In the genomic region with DNA sequence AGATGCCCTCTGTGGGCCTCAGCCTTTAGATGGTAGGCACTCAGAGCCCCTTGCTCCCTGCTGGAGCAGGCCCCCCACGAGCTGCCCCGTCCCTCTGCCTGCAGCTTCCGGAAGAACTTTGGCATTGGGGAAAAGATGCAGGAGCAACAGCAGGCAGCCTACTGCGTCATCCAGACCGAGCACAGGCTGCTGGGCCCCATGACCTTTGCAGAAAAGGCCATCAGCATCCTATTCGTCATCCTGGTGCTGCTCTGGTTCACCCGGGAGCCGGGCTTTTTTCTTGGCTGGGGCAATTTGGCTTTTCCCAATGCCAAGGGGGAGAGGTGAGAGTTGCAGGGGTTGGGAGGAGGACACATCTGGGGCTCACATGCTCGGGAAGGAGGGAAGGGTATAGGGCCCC, we compare ENCODE assay signal across 31 cellular contexts. TPM values are rescaled to one million over a fixed set of nuclear protein-coding genes. Genes with fewer than 3 reads are reported as not detected.
DNase-seq lines count a peak whose midpoint lies in the region; ATAC-seq, FAIRE-seq and TF ChIP-seq lines count a peak whose summit lies in the region.
"Had no signal": no experiment of that assay in that cellular context is flagged by ENCODE, and none has a peak within 500 bp of the region (broad histone marks: within the 10 kb centered on the region; RNA-seq: fewer than 3 reads in every experiment).

No MANE protein-coding gene starts in this region.

- no peak overlapping the region for H3K27ac ChIP-seq in AG04450 (ENCODE audit: low read depth, low read length)
- H3K27ac ChIP-seq: esophagus muscularis mucosa, left lung, stomach, transverse colon had no signal

- ATAC-seq in stimulated activated naive B cell treated with anti-CD40 and anti-IgM and Interleukin-4, amounts not matched to agents 10 μg/mL and 1 μg/mL and 100 μg/mL, for 72 hours (replicated peaks): no peak
- no peak for ATAC-seq in GM21381 (IDR thresholded peaks at IDR 0.05; ENCODE audit: unreplicated experiment)
- no peak for ATAC-seq in naive thymus-derived CD8-positive, alpha-beta T cell
- ATAC-seq: activated CD8-positive, alpha-beta memory T cell treated with anti-CD3 and anti-CD28 coated beads, Interleukin-2, amount 10 ng/mL, durations not matched to agents 7 days and 5 days; left lung; natural killer cell; sciatic nerve had no signal

- FAIRE-seq in H54 (lab: Jason Lieb, UNC): no peak

- H3K4me1 Mint-ChIP-seq in stimulated activated naive B cell treated with anti-CD40 and anti-IgM and Interleukin-4, amounts not matched to agents 10 μg/mL and 1 μg/mL and 100 μg/mL, for 72 hours: peaks cover 10 to 28% of the 10 kb centered on the region in 2 donors
- H3K4me1 Mint-ChIP-seq in naive thymus-derived CD8-positive, alpha-beta T cell: no peaks in the 10 kb centered on the region
- H3K4me1 Mint-ChIP-seq: activated CD4-positive, alpha-beta T cell treated with anti-CD3 and anti-CD28 coated beads, Interleukin-2, amount 10 ng/mL, durations not matched to agents 7 days and 5 days; activated CD8-positive, alpha-beta memory T cell treated with anti-CD3 and anti-CD28 coated beads, Interleukin-2, amount 10 ng/mL, durations not matched to agents 7 days and 5 days; activated naive CD4-positive, alpha-beta T cell treated with anti-CD3 and anti-CD28 coated beads, Interleukin-2, amount 10 ng/mL, durations not matched to agents 7 days and 5 days; natural killer cell had no signal

- POLR2A ChIA-PET in AG04450 (lab: Yijun Ruan, JAX): interaction anchor here (0.5 kb wide), 1 partner anchor 74 kb away, joined by 5 read pairs; no protein-coding TSS in a partner anchor
- POLR2A ChIA-PET in naive thymus-derived CD8-positive, alpha-beta T cell (lab: Charles Lee): interaction anchor here (0.6 to 1.2 kb wide), 2 partner anchors 119 to 151 kb away, joined by 3 read pairs; partner anchors contain the start of gene BLTP2

- CTCF ChIA-PET in AG04450 (lab: Charles Lee): interaction anchor here (1.1 to 8.1 kb wide), 7 partner anchors 10 to 119 kb away, joined by 4 to 70 read pairs (median 13); no protein-coding TSS in a partner anchor

- no peaks in the 10 kb centered on the region for H3K9me3 Mint-ChIP-seq in stimulated activated naive B cell treated with anti-CD40 and anti-IgM and Interleukin-4, amounts not matched to agents 10 μg/mL and 1 μg/mL and 100 μg/mL, for 72 hours
- no peaks in the 10 kb centered on the region for H3K9me3 Mint-ChIP-seq in naive thymus-derived CD8-positive, alpha-beta T cell
- H3K9me3 Mint-ChIP-seq: activated CD4-positive, alpha-beta T cell treated with anti-CD3 and anti-CD28 coated beads, Interleukin-2, amount 10 ng/mL, durations not matched to agents 7 days and 5 days; activated naive CD4-positive, alpha-beta T cell treated with anti-CD3 and anti-CD28 coated beads, Interleukin-2, amount 10 ng/mL, durations not matched to agents 7 days and 5 days; activated T-helper 1 cell treated with anti-CD3 and anti-CD28 coated beads, Interleukin-12 subunit alpha, Interleukin-12 subunit beta, Interleukin-2, Interleukin-4 antibody, amounts not matched to agents 30 ng/mL and 10 ng/mL and 1 ng/mL, durations not matched to agents 14 hours and 24 hours and 36 hours; IgD-negative memory B cell; mesothelial cell of epicardium; natural killer cell; T-helper 2 cell treated with Interferon-gamma antibody and Interleukin-4, amounts not matched to agents 5 μg/mL and 100 μg/mL, for 36 hours had no signal

- no peak for TF ChIP-seq POLR2A in H54 (IDR thresholded peaks at IDR 0.05; ENCODE audit: low read depth, low read length)

- DNase-seq in AG04450 (ENCODE audit: low read depth, low spot score) (peak; percentile 21), H54 (ENCODE audit: insufficient read length, low spot score) (peak; percentile 57), cardiac fibroblast (ENCODE audit: low read depth in 2 of 2) (peak; percentile 25 to 72), left kidney (ENCODE audit: low read depth, low spot score) (peak; percentile 59), NCI-H1436 treated with DMSO at 0.1 percent for 48 hours (lab: John Stamatoyannopoulos, UW) (no peak)
- DNase-seq in stimulated activated naive B cell treated with anti-CD40 and anti-IgM and Interleukin-4, amounts not matched to agents 10 μg/mL and 1 μg/mL and 100 μg/mL, for 72 hours: no peak
- no peak for DNase-seq in naive thymus-derived CD8-positive, alpha-beta T cell
- DNase-seq: 8988T; activated CD4-positive, alpha-beta T cell treated with anti-CD3 and anti-CD28 coated beads, Interleukin-2, amount 10 ng/mL, durations not matched to agents 7 days and 5 days; activated CD8-positive, alpha-beta memory T cell treated with anti-CD3 and anti-CD28 coated beads, Interleukin-2, amount 10 ng/mL, durations not matched to agents 7 days and 5 days; activated naive CD4-positive, alpha-beta T cell treated with anti-CD3 and anti-CD28 coated beads, Interleukin-2, amount 10 ng/mL, durations not matched to agents 7 days and 5 days; amygdala; cortex of kidney; left lung; natural killer cell; NCI-H1105 treated with DMSO at 0.1 percent for 48 hours; NCI-H446; NCI-H82; posterior cingulate gyrus; stomach; transverse colon had no signal

- TF ChIP-seq CTCF in AG04450 (IDR thresholded peaks at IDR 0.05; ENCODE audit: low read depth, low read length) (no peak), cardiac fibroblast (IDR thresholded peaks at IDR 0.05; ENCODE audit: low read depth, low read length) (no peak)

- no peak overlapping the region for H3K27ac Mint-ChIP-seq in stimulated activated naive B cell treated with anti-CD40 and anti-IgM and Interleukin-4, amounts not matched to agents 10 μg/mL and 1 μg/mL and 100 μg/mL, for 72 hours
- H3K27ac Mint-ChIP-seq in naive thymus-derived CD8-positive, alpha-beta T cell: no peak overlapping the region
- H3K27ac Mint-ChIP-seq: activated CD4-positive, alpha-beta T cell treated with anti-CD3 and anti-CD28 coated beads, Interleukin-2, amount 10 ng/mL, durations not matched to agents 7 days and 5 days; activated CD8-positive, alpha-beta memory T cell treated with anti-CD3 and anti-CD28 coated beads, Interleukin-2, amount 10 ng/mL, durations not matched to agents 7 days and 5 days; activated naive CD4-positive, alpha-beta T cell treated with anti-CD3 and anti-CD28 coated beads, Interleukin-2, amount 10 ng/mL, durations not matched to agents 7 days and 5 days; activated T-helper 1 cell treated with anti-CD3 and anti-CD28 coated beads, Interleukin-12 subunit alpha, Interleukin-12 subunit beta, Interleukin-2, Interleukin-4 antibody, amounts not matched to agents 30 ng/mL and 10 ng/mL and 1 ng/mL, durations not matched to agents 14 hours and 24 hours and 36 hours; mesothelial cell of epicardium; natural killer cell; T-helper 2 cell treated with Interferon-gamma antibody and Interleukin-4, amounts not matched to agents 5 μg/mL and 100 μg/mL, for 36 hours had no signal

- peaks cover 3 to 16% of the 10 kb centered on the region in 2 donors for H3K27me3 Mint-ChIP-seq in stimulated activated naive B cell treated with anti-CD40 and anti-IgM and Interleukin-4, amounts not matched to agents 10 μg/mL and 1 μg/mL and 100 μg/mL, for 72 hours
- H3K27me3 Mint-ChIP-seq in naive thymus-derived CD8-positive, alpha-beta T cell: peaks cover 0 to 9% (median 0%) of the 10 kb centered on the region in 5 donors
- H3K27me3 Mint-ChIP-seq: activated CD4-positive, alpha-beta T cell treated with anti-CD3 and anti-CD28 coated beads, Interleukin-2, amount 10 ng/mL, durations not matched to agents 7 days and 5 days had no signal

- no peak overlapping the region for H3K4me3 Mint-ChIP-seq in stimulated activated naive B cell treated with anti-CD40 and anti-IgM and Interleukin-4, amounts not matched to agents 10 μg/mL and 1 μg/mL and 100 μg/mL, for 72 hours
- H3K4me3 Mint-ChIP-seq in naive thymus-derived CD8-positive, alpha-beta T cell: no peak overlapping the region
- H3K4me3 Mint-ChIP-seq: activated CD4-positive, alpha-beta T cell treated with anti-CD3 and anti-CD28 coated beads, Interleukin-2, amount 10 ng/mL, durations not matched to agents 7 days and 5 days; activated CD8-positive, alpha-beta memory T cell treated with anti-CD3 and anti-CD28 coated beads, Interleukin-2, amount 10 ng/mL, durations not matched to agents 7 days and 5 days; activated naive CD4-positive, alpha-beta T cell treated with anti-CD3 and anti-CD28 coated beads, Interleukin-2, amount 10 ng/mL, durations not matched to agents 7 days and 5 days; activated T-helper 1 cell treated with anti-CD3 and anti-CD28 coated beads, Interleukin-12 subunit alpha, Interleukin-12 subunit beta, Interleukin-2, Interleukin-4 antibody, amounts not matched to agents 30 ng/mL and 10 ng/mL and 1 ng/mL, durations not matched to agents 14 hours and 24 hours and 36 hours; IgD-negative memory B cell; mesothelial cell of epicardium; natural killer cell; T-helper 2 cell treated with Interferon-gamma antibody and Interleukin-4, amounts not matched to agents 5 μg/mL and 100 μg/mL, for 36 hours had no signal

- H3K4me3 ChIP-seq in AG04450 (ENCODE audit: low read depth, low read length): no peak overlapping the region
- no peak overlapping the region for H3K4me3 ChIP-seq in cardiac fibroblast (replicated peaks in 1 of 2; ENCODE audit: low read depth in 2 of 2, low read length in 2 of 2)
- H3K4me3 ChIP-seq: esophagus muscularis mucosa, HAP-1, left lung, stomach, transverse colon had no signal

- H3K36me3 Mint-ChIP-seq in stimulated activated naive B cell treated with anti-CD40 and anti-IgM and Interleukin-4, amounts not matched to agents 10 μg/mL and 1 μg/mL and 100 μg/mL, for 72 hours: no peaks in the 10 kb centered on the region
- no peaks in the 10 kb centered on the region for H3K36me3 Mint-ChIP-seq in naive thymus-derived CD8-positive, alpha-beta T cell
- H3K36me3 Mint-ChIP-seq: activated CD8-positive, alpha-beta memory T cell treated with anti-CD3 and anti-CD28 coated beads, Interleukin-2, amount 10 ng/mL, durations not matched to agents 7 days and 5 days; activated naive CD4-positive, alpha-beta T cell treated with anti-CD3 and anti-CD28 coated beads, Interleukin-2, amount 10 ng/mL, durations not matched to agents 7 days and 5 days; IgD-negative memory B cell; mesothelial cell of epicardium; natural killer cell had no signal

- H3K27me3 ChIP-seq in AG04450 (ENCODE audit: control insufficient read depth, insufficient read depth, low read length): peaks cover 13% of the 10 kb centered on the region
- H3K27me3 ChIP-seq: transverse colon had no signal

- no peaks in the 10 kb centered on the region; the same call in 1 of the 2 replicates for H3K9me3 ChIP-seq in AG04450 (ENCODE audit: control insufficient read depth, insufficient read depth, low read length)
- H3K9me3 ChIP-seq: esophagus muscularis mucosa, HAP-1, left lung, stomach, transverse colon had no signal

RNA-seq across cellular contexts. Expression of gene FOXN1, which starts 12.7 kb away (rescaled TPM):
- polyA plus RNA-seq in AG04450 (2011; rRNA removed): not detected in 2 replicates
- not detected in 2 replicates for polyA minus RNA-seq in AG04450 (2011; rRNA and poly(A)+ RNA removed)
- total RNA-seq in naive thymus-derived CD8-positive, alpha-beta T cell: not detected
- not detected for polyA plus RNA-seq in naive thymus-derived CD8-positive, alpha-beta T cell
- total RNA-seq: activated CD4-positive, alpha-beta T cell treated with anti-CD3 and anti-CD28 coated beads, Interleukin-2, amount 10 ng/mL, durations not matched to agents 7 days and 5 days; activated CD8-positive, alpha-beta memory T cell treated with anti-CD3 and anti-CD28 coated beads, Interleukin-2, amount 10 ng/mL, durations not matched to agents 7 days and 5 days; activated T-helper 1 cell treated with anti-CD3 and anti-CD28 coated beads, Interleukin-12 subunit alpha, Interleukin-12 subunit beta, Interleukin-2, Interleukin-4 antibody, amounts not matched to agents 30 ng/mL and 10 ng/mL and 1 ng/mL, durations not matched to agents 14 hours and 24 hours and 36 hours; bronchial epithelial cell; esophagus muscularis mucosa; natural killer cell; sciatic nerve had no signal
- polyA plus RNA-seq: BJ, IgD-negative memory B cell had no signal

RNA-seq across cellular contexts. Expression of gene SLC13A2, which starts 20.0 kb away (rescaled TPM):
- polyA plus RNA-seq in AG04450 (2011; rRNA removed): not detected in 2 replicates
- not detected in 2 replicates for polyA minus RNA-seq in AG04450 (2011; rRNA and poly(A)+ RNA removed)
- not detected for total RNA-seq in naive thymus-derived CD8-positive, alpha-beta T cell
- not detected for polyA plus RNA-seq in naive thymus-derived CD8-positive, alpha-beta T cell
- total RNA-seq: activated CD4-positive, alpha-beta T cell treated with anti-CD3 and anti-CD28 coated beads, Interleukin-2, amount 10 ng/mL, durations not matched to agents 7 days and 5 days; activated CD8-positive, alpha-beta memory T cell treated with anti-CD3 and anti-CD28 coated beads, Interleukin-2, amount 10 ng/mL, durations not matched to agents 7 days and 5 days; activated T-helper 1 cell treated with anti-CD3 and anti-CD28 coated beads, Interleukin-12 subunit alpha, Interleukin-12 subunit beta, Interleukin-2, Interleukin-4 antibody, amounts not matched to agents 30 ng/mL and 10 ng/mL and 1 ng/mL, durations not matched to agents 14 hours and 24 hours and 36 hours; bronchial epithelial cell; esophagus muscularis mucosa; left lung; mesothelial cell of epicardium; natural killer cell; sciatic nerve had no signal
- polyA plus RNA-seq: BJ, IgD-negative memory B cell had no signal

RNA-seq across cellular contexts. Expression of gene UNC119, which starts 59.0 kb away (rescaled TPM):
- 51.2 and 54.3 TPM in 2 replicates for polyA plus RNA-seq in AG04450 (2011; rRNA removed)
- polyA minus RNA-seq in AG04450 (2011; rRNA and poly(A)+ RNA removed): 28.7 and 39.4 TPM in 2 replicates
- 10 to 100 TPM; 36.6 to 43.8 TPM for total RNA-seq in naive thymus-derived CD8-positive, alpha-beta T cell
- 10 to 100 TPM; 18.4 to 27.1 (median 26.6) TPM for polyA plus RNA-seq in naive thymus-derived CD8-positive, alpha-beta T cell

Comparison
In these comparisons a context has a peak if more than half of its experiments do, and no peak if none do; other contexts are left out.
1. DNase-seq: peak in AG04450 (single experiment), H54 (single experiment), cardiac fibroblast (2 of 2) and left kidney (single experiment); none in stimulated activated naive B cell treated with anti-CD40 and anti-IgM and Interleukin-4, amounts not matched to agents 10 μg/mL and 1 μg/mL and 100 μg/mL, for 72 hours (single experiment), NCI-H1436 treated with DMSO at 0.1 percent for 48 hours (single experiment) and naive thymus-derived CD8-positive, alpha-beta T cell (0 of 10).